12 cellular contexts compared by ENCODE assay signal in genomic region chr17:81885869-81886548, GRCh38. TPM values are rescaled to one million over a fixed set of nuclear protein-coding genes. Genes with fewer than 3 reads are reported as not detected.
A peak's percentile ranks its signal among the peaks of the same experiment; 100 is the strongest.
DNase-seq lines count a peak whose midpoint lies in the region; ATAC-seq and FAIRE-seq lines count a peak whose summit lies in the region.
"Had no signal": no experiment of that assay in that cellular context is flagged by ENCODE, and none has a peak within 500 bp of the region (broad histone marks: within the 10 kb centered on the region; RNA-seq: fewer than 3 reads in every experiment).

No MANE protein-coding gene starts in this region.

- H3K4me3 Mint-ChIP-seq in activated CD4-positive, alpha-beta T cell treated with anti-CD3 and anti-CD28 coated beads, Interleukin-2, amount 10 ng/mL, durations not matched to agents 24 days and 14 days, result no peak overlapping the region

- intact Hi-C loops in activated CD4-positive, alpha-beta T cell treated with anti-CD3 and anti-CD28 coated beads, Interleukin-2, amount 10 ng/mL, durations not matched to agents 24 days and 14 days (cut with micrococcal nuclease), result no loop called here

- peak overlapping the region; percentile 56 for H3K27ac Mint-ChIP-seq in activated CD4-positive, alpha-beta T cell treated with anti-CD3 and anti-CD28 coated beads, Interleukin-2, amount 10 ng/mL, durations not matched to agents 24 days and 14 days

- no peak for DNase-seq in activated CD4-positive, alpha-beta T cell treated with anti-CD3 and anti-CD28 coated beads, Interleukin-2, amount 10 ng/mL, durations not matched to agents 24 days and 14 days
- no peak for DNase-seq in activated CD4-positive, alpha-beta T cell treated with anti-CD3 and anti-CD28 coated beads for 48 hours
- DNase-seq in RCC 7860 (ENCODE audit: low spot score), result peak; percentile 99
- DNase-seq in epithelial cell of prostate (ENCODE audit: low read depth, low spot score), result no peak
- no peak for DNase-seq in foreskin melanocyte
- DNase-seq in medulla oblongata (ENCODE audit: extremely low spot score), result no peak
- DNase-seq: activated gamma-delta T cell, right lobe of liver had no signal

- H3K36me3 Mint-ChIP-seq in activated CD4-positive, alpha-beta T cell treated with anti-CD3 and anti-CD28 coated beads, Interleukin-2, amount 10 ng/mL, durations not matched to agents 24 days and 14 days (ENCODE audit: low read depth), result peaks cover 65% of the 10 kb centered on the region

- no peaks in the 10 kb centered on the region for H3K27me3 Mint-ChIP-seq in activated CD4-positive, alpha-beta T cell treated with anti-CD3 and anti-CD28 coated beads, Interleukin-2, amount 10 ng/mL, durations not matched to agents 24 days and 14 days

- H3K27ac ChIP-seq in epithelial cell of prostate, result peak overlapping the region; percentile 24
- peak overlapping the region; percentile 92 for H3K27ac ChIP-seq in skeletal muscle tissue (ENCODE audit: low read depth, low read length)
- H3K27ac ChIP-seq: right lobe of liver had no signal

- H3K27me3 ChIP-seq in skeletal muscle tissue (ENCODE audit: control insufficient read depth in 3 of 3, insufficient read depth in 3 of 3, low read length in 3 of 3), result no peaks in the 10 kb centered on the region
- H3K27me3 ChIP-seq: right lobe of liver had no signal

- no peaks in the 10 kb centered on the region for H3K9me3 ChIP-seq in skeletal muscle tissue (ENCODE audit: control insufficient read depth in 3 of 3, low read length in 3 of 3)
- H3K9me3 ChIP-seq: right lobe of liver had no signal

- H3K9ac ChIP-seq in skeletal muscle tissue (ENCODE audit: low read depth in 1 of 3, low read length in 3 of 3), result peak overlapping the region; percentile 40 to 75 (median 73)

- peaks cover 42 to 54% (median 46%) of the 10 kb centered on the region in 3 donors for H3K4me1 ChIP-seq in skeletal muscle tissue (ENCODE audit: control insufficient read depth in 3 of 3, insufficient read depth in 3 of 3, low read length in 3 of 3)

- H3K4me1 Mint-ChIP-seq in activated CD4-positive, alpha-beta T cell treated with anti-CD3 and anti-CD28 coated beads, Interleukin-2, amount 10 ng/mL, durations not matched to agents 24 days and 14 days, result peaks cover 13% of the 10 kb centered on the region

- H3K9me3 Mint-ChIP-seq in activated CD4-positive, alpha-beta T cell treated with anti-CD3 and anti-CD28 coated beads, Interleukin-2, amount 10 ng/mL, durations not matched to agents 24 days and 14 days, result no peaks in the 10 kb centered on the region

- H3K4me3 ChIP-seq in skeletal muscle tissue (ENCODE audit: low read length in 3 of 3), result peak overlapping the region in 2 of 3 donors; percentile 22 to 38
- H3K4me3 ChIP-seq: right lobe of liver had no signal

- FAIRE-seq in RCC 7860 (lab: Jason Lieb, UNC), result peak; percentile 97
- FAIRE-seq: GM18507, TTC549 had no signal

- H3K36me3 ChIP-seq in skeletal muscle tissue (ENCODE audit: control insufficient read depth in 3 of 3, insufficient read depth in 3 of 3, low read length in 3 of 3), result peaks cover 30 to 50% (median 35%) of the 10 kb centered on the region in 3 donors

- no peak for ATAC-seq in HG03442 (IDR thresholded peaks at IDR 0.05; ENCODE audit: unreplicated experiment)

RNA-seq across cellular contexts. Expression of gene ALYREF, which starts 5.4 kb away (rescaled TPM):
- total RNA-seq in activated CD4-positive, alpha-beta T cell treated with anti-CD3 and anti-CD28 coated beads, Interleukin-2, amount 10 ng/mL, durations not matched to agents 24 days and 14 days, result 254 and 264 TPM in 2 replicates
- total RNA-seq in skeletal muscle tissue, result 78.8 TPM

RNA-seq across cellular contexts. Expression of gene ANAPC11, which starts 5.5 kb away (rescaled TPM):
- total RNA-seq in activated CD4-positive, alpha-beta T cell treated with anti-CD3 and anti-CD28 coated beads, Interleukin-2, amount 10 ng/mL, durations not matched to agents 24 days and 14 days, result 132 and 135 TPM in 2 replicates
- total RNA-seq in skeletal muscle tissue, result 104 TPM

RNA-seq across cellular contexts. Expression of gene ARHGDIA, which starts 14.9 kb away (rescaled TPM):
- 697 and 714 TPM in 2 replicates for total RNA-seq in activated CD4-positive, alpha-beta T cell treated with anti-CD3 and anti-CD28 coated beads, Interleukin-2, amount 10 ng/mL, durations not matched to agents 24 days and 14 days
- 43.3 TPM for total RNA-seq in skeletal muscle tissue

RNA-seq across cellular contexts. Expression of gene NPB, which starts 16.0 kb away (rescaled TPM):
- total RNA-seq in activated CD4-positive, alpha-beta T cell treated with anti-CD3 and anti-CD28 coated beads, Interleukin-2, amount 10 ng/mL, durations not matched to agents 24 days and 14 days, result 0.30 and 0.40 TPM in 2 replicates
- total RNA-seq in skeletal muscle tissue, result 1.0 TPM

RNA-seq across cellular contexts. Expression of gene PCYT2, which starts 25.2 kb away (rescaled TPM):
- total RNA-seq in activated CD4-positive, alpha-beta T cell treated with anti-CD3 and anti-CD28 coated beads, Interleukin-2, amount 10 ng/mL, durations not matched to agents 24 days and 14 days, result 43.0 and 46.5 TPM in 2 replicates
- total RNA-seq in skeletal muscle tissue, result 10.4 TPM

Comparison
In these comparisons a context has a peak if more than half of its experiments do, and no peak if none do; other contexts are left out.
1. RNA of gene ARHGDIA, which starts 14.9 kb away (total RNA-seq): 697 to 714 TPM in activated CD4-positive, alpha-beta T cell treated with anti-CD3 and anti-CD28 coated beads, Interleukin-2, amount 10 ng/mL, durations not matched to agents 24 days and 14 days; 43.3 TPM in skeletal muscle tissue (single experiment); every median in the first group is over 10 times any median in the second.